In genomic region chr2:69012310-69013122, GRCh38 we compare ENCODE assay signal across 8 cellular contexts. TPM values are rescaled to one million over a fixed set of nuclear protein-coding genes. Genes with fewer than 3 reads are reported as not detected.
A peak's percentile ranks its signal among the peaks of the same experiment; 100 is the strongest.
DNase-seq lines count a peak whose midpoint lies in the region; ATAC-seq and TF ChIP-seq lines count a peak whose summit lies in the region.

No MANE protein-coding gene starts in this region.

- H3K27ac ChIP-seq in RWPE1 (peak overlapping the region; percentile 78), ovary (peak overlapping the region; percentile 64 to 86)

- no peak for TF ChIP-seq POLR2A in ovary (IDR thresholded peaks at IDR 0.05)

- no peaks in the 10 kb centered on the region for H3K27me3 ChIP-seq in ovary

- WGBS in ovary, 3 donors = 9 to 12% (median 11%) methylated on average over 27 of the region's 27 CpGs

- peak; percentile 57 for ATAC-seq in HG03442 (IDR thresholded peaks at IDR 0.05; ENCODE audit: unreplicated experiment)

- H3K9me3 ChIP-seq in ovary = no peaks in the 10 kb centered on the region

- DNase-seq in DMS53 (lab: John Stamatoyannopoulos, UW) = peak; percentile 80
- DNase-seq in RWPE1 (ENCODE audit: low spot score) = no peak
- DNase-seq in activated naive CD4-positive, alpha-beta T cell treated with anti-CD3 and anti-CD28 coated beads, Interleukin-2, amount 50 U/mL, for 16 hours = peak; percentile 43
- peak; percentile 83 for DNase-seq in cardiac septum (ENCODE audit: low spot score)
- DNase-seq in ovary = peak; percentile 80 to 89 (median 87)
- DNase-seq in 8988T = no peak
- DNase-seq in NK-92 treated with Interleukin-12 subunit alpha and Interleukin-12 subunit beta, amount 100 ng/mL, for 24 hours (lab: John Stamatoyannopoulos, UW) = no peak

- TF ChIP-seq CTCF in RWPE1 (conservative IDR thresholded peaks at IDR 0.05; ENCODE audit: low read depth) (peak; percentile 81), ovary (IDR thresholded peaks at IDR 0.05) (peak; percentile 22 to 88 (median 82))

- POLR2A ChIA-PET in RWPE1 (lab: Yijun Ruan, JAX; ENCODE audit: low non-redundant PET) = no interaction called here

- intact Hi-C loops in cardiac septum (cut with DNase I) = loop anchor here (1.0 kb wide), 1 partner anchor 295 kb away; no protein-coding TSS in a partner anchor
- intact Hi-C loops in ovary (cut with DNase I) = loop anchor here (1.0 to 10.0 kb wide), 8 partner anchors 50 to 295 kb away; no protein-coding TSS in a partner anchor

- H3K4me1 ChIP-seq in ovary (ENCODE audit: insufficient read depth) = peaks cover 6% of the 10 kb centered on the region

- H3K4me3 ChIP-seq in ovary = peak overlapping the region; percentile 88

- no peaks in the 10 kb centered on the region for H3K36me3 ChIP-seq in ovary

- TF ChIP-seq EP300 in ovary (IDR thresholded peaks at IDR 0.05) = no peak

- CTCF ChIA-PET in RWPE1 (lab: Yijun Ruan, JAX) = interaction anchor here (0.5 to 1.9 kb wide), 16 partner anchors 9 to 656 kb away, joined by 3 to 9 read pairs (median 4); no protein-coding TSS in a partner anchor

RNA-seq across cellular contexts. Expression of gene ANTXR1, which starts 0.5 kb away (rescaled TPM):
- 38.1 TPM for total RNA-seq in cardiac septum
- 100 to 1,000 TPM in 6 of 7 donors, 10 to 100 TPM in 1; 73.0 to 196 (median 152) TPM for total RNA-seq in ovary
- 100 to 1,000 TPM; 105 to 276 TPM for polyA plus RNA-seq in ovary

RNA-seq across cellular contexts. Expression of gene GKN1, which starts 38.1 kb away (rescaled TPM):
- total RNA-seq in cardiac septum (not detected), ovary (not detected)
- not detected for polyA plus RNA-seq in ovary

RNA-seq across cellular contexts. Expression of gene GKN2, which starts 59.8 kb away (rescaled TPM):
- total RNA-seq in cardiac septum (not detected), ovary (not detected)
- polyA plus RNA-seq in ovary = under 1 TPM in 1 of 2 donors, not detected in 1; 0.77 TPM

Comparison
In these comparisons a context has a peak if more than half of its experiments do, and no peak if none do; other contexts are left out.
1. DNase-seq: peak in DMS53 (single experiment), activated naive CD4-positive, alpha-beta T cell treated with anti-CD3 and anti-CD28 coated beads, Interleukin-2, amount 50 U/mL, for 16 hours (single experiment), cardiac septum (single experiment) and ovary (5 of 5); none in RWPE1 (single experiment), 8988T (single experiment) and NK-92 treated with Interleukin-12 subunit alpha and Interleukin-12 subunit beta, amount 100 ng/mL, for 24 hours (single experiment).